Comparison of ENCODE assay signal across 1 cellular context in the genomic region with DNA sequence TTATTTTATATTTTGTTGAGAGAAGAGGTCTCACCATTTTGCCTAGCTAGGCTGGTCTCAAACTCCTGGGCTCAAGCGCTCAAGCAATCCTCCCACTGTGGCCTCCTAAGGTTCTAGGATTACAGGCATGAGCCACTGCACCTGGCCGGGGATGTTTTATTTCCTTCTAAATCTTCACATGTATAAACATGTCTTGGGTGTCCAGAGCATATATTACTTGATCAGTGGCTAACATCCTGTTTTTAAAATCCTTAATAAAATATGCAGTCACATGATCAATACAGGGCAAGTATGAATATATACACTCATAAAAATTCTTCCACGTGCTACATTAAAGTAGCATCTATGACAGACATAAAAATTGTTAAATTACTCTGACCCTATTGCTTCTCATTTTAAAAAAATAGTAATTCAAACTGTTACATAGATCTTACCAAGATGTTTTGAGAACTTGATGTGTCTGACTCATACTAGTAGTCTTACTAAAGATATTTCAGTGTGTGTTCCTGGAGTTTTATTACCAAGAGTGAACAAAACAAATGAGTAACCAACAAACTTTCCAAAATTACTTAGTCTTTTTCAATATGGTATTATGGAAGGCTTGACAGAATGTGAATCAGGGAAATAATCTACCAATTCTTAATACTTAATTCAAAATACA.
TF ChIP-seq lines count a peak whose summit lies in the region.

No MANE protein-coding gene starts in this region.

TF ChIP-seq in HepG2, 621 proteins besides CTCF, POLR2A, EP300 and RAD21 (continued from another document):
- TF ChIP-seq, protein P1, sequence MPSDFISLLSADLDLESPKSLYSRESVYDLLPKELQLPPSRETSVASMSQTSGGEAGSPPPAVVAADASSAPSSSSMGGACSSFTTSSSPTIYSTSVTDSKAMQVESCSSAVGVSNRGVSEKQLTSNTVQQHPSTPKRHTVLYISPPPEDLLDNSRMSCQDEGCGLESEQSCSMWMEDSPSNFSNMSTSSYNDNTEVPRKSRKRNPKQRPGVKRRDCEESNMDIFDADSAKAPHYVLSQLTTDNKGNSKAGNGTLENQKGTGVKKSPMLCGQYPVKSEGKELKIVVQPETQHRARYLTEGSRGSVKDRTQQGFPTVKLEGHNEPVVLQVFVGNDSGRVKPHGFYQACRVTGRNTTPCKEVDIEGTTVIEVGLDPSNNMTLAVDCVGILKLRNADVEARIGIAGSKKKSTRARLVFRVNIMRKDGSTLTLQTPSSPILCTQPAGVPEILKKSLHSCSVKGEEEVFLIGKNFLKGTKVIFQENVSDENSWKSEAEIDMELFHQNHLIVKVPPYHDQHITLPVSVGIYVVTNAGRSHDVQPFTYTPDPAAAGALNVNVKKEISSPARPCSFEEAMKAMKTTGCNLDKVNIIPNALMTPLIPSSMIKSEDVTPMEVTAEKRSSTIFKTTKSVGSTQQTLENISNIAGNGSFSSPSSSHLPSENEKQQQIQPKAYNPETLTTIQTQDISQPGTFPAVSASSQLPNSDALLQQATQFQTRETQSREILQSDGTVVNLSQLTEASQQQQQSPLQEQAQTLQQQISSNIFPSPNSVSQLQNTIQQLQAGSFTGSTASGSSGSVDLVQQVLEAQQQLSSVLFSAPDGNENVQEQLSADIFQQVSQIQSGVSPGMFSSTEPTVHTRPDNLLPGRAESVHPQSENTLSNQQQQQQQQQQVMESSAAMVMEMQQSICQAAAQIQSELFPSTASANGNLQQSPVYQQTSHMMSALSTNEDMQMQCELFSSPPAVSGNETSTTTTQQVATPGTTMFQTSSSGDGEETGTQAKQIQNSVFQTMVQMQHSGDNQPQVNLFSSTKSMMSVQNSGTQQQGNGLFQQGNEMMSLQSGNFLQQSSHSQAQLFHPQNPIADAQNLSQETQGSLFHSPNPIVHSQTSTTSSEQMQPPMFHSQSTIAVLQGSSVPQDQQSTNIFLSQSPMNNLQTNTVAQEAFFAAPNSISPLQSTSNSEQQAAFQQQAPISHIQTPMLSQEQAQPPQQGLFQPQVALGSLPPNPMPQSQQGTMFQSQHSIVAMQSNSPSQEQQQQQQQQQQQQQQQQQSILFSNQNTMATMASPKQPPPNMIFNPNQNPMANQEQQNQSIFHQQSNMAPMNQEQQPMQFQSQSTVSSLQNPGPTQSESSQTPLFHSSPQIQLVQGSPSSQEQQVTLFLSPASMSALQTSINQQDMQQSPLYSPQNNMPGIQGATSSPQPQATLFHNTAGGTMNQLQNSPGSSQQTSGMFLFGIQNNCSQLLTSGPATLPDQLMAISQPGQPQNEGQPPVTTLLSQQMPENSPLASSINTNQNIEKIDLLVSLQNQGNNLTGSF (CRISPR knock-in tag; IDR thresholded peaks at IDR 0.05) = no peak
- TF ChIP-seq, protein P2, sequence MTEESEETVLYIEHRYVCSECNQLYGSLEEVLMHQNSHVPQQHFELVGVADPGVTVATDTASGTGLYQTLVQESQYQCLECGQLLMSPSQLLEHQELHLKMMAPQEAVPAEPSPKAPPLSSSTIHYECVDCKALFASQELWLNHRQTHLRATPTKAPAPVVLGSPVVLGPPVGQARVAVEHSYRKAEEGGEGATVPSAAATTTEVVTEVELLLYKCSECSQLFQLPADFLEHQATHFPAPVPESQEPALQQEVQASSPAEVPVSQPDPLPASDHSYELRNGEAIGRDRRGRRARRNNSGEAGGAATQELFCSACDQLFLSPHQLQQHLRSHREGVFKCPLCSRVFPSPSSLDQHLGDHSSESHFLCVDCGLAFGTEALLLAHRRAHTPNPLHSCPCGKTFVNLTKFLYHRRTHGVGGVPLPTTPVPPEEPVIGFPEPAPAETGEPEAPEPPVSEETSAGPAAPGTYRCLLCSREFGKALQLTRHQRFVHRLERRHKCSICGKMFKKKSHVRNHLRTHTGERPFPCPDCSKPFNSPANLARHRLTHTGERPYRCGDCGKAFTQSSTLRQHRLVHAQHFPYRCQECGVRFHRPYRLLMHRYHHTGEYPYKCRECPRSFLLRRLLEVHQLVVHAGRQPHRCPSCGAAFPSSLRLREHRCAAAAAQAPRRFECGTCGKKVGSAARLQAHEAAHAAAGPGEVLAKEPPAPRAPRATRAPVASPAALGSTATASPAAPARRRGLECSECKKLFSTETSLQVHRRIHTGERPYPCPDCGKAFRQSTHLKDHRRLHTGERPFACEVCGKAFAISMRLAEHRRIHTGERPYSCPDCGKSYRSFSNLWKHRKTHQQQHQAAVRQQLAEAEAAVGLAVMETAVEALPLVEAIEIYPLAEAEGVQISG (CRISPR knock-in tag; IDR thresholded peaks at IDR 0.05) = no peak
- no peak for TF ChIP-seq SMYD3 (CRISPR knock-in tag; IDR thresholded peaks at IDR 0.05)
- TF ChIP-seq GPN1 (CRISPR knock-in tag; IDR thresholded peaks at IDR 0.05; ENCODE audit: borderline replicate concordance) = no peak
- no peak for TF ChIP-seq JUNB (CRISPR knock-in tag; IDR thresholded peaks at IDR 0.05; ENCODE audit: borderline replicate concordance)
- TF ChIP-seq PHF8 (CRISPR knock-in tag; IDR thresholded peaks at IDR 0.05) = no peak
- no peak for TF ChIP-seq HHEX (CRISPR knock-in tag; IDR thresholded peaks at IDR 0.05)
- no peak for TF ChIP-seq MTF2 (CRISPR knock-in tag; IDR thresholded peaks at IDR 0.05; ENCODE audit: borderline replicate concordance)
- TF ChIP-seq BHLHE40 (IDR thresholded peaks at IDR 0.05; ENCODE audit: low read length) = no peak
- no peak for TF ChIP-seq ZSCAN22 (CRISPR knock-in tag; IDR thresholded peaks at IDR 0.05)
- TF ChIP-seq ZKSCAN1 (IDR thresholded peaks at IDR 0.05; ENCODE audit: low read length) = no peak
- TF ChIP-seq ZNF652 (CRISPR knock-in tag; IDR thresholded peaks at IDR 0.05; ENCODE audit: borderline replicate concordance, low read depth) = no peak
TF ChIP-seq in HepG2: peak in this region for 0.
